ENCODE assay signal across 8 cellular contexts in the genomic region with DNA sequence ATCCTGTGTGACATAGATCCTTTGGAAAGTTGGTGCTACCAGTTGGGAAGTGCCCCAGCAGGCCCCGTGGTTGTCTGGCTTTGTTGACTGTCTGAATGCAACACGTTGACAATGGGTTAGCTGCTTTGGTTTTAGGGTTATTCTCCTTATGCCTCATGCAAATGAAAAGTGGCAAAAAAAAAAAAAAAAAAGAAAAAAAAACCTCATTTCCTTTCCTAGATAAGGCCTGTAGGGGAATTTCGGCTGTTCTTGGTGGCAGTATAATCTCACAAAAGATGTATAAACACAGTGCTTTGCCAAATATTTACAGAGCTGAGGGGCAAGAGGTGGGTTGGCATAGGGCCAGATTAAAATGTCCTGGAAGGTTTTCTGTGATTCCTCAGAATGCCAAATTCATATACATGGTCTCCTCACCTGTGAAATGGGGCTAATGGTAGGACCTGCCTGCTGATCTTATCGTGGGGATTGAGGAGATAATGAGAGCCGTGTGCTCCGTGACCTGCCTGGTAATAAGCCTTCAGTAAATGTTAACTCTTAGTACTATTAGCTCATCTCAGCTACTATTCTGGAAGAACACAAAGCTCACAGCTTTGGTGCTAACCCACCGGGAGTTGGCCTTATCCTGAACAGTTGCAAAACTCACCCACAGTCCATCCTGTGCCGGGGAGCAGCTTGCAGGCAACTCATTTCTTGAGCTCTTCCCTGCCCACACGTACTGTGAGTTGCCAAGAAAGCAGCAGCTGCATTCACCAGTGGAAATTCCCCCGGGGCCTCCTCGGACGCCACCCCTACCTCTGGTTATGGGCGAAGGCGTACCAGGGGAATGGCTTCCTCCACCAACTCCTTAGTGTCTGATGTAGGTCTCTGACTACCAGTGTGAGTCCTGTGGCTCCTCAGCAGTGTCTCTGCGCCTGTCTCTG.
DNase-seq lines count a peak whose midpoint lies in the region; ATAC-seq and TF ChIP-seq lines count a peak whose summit lies in the region.

No MANE protein-coding gene starts in this region.

- intact Hi-C loops in Right ventricle myocardium superior (cut with DNase I) (no loop called here), cardiac septum (cut with DNase I) (no loop called here), left colon (cut with DNase I, micrococcal nuclease) (no loop called here), transverse colon (cut with DNase I; ENCODE audit: low total_unique reads) (no loop called here)

- TF ChIP-seq CTCF in transverse colon (IDR thresholded peaks at IDR 0.05) = peak in 1 of 5 experiments; percentile 8

- H3K27me3 ChIP-seq in transverse colon = no peaks in the 10 kb centered on the region

- H3K9me3 ChIP-seq in transverse colon = no peaks in the 10 kb centered on the region

- no peak for TF ChIP-seq EP300 in transverse colon (IDR thresholded peaks at IDR 0.05; ENCODE audit: low read depth)

- H3K4me1 ChIP-seq in transverse colon = peaks cover 0 to 21% (median 7%) of the 10 kb centered on the region in 4 donors

- H3K36me3 ChIP-seq in transverse colon = no peaks in the 10 kb centered on the region

- in situ Hi-C loops in transverse colon (cut with MboI; ENCODE audit: low pct_ligation_motif_present in 1 of 4, low pct_unique_long_range_greater_than_20kb in 1 of 4, low sequenced_read_pairs in 3 of 4) = no loop called here

- no peak for TF ChIP-seq POLR2A in transverse colon (IDR thresholded peaks at IDR 0.05)

- DNase-seq in Right ventricle myocardium superior (peak; percentile 53), cardiac septum (ENCODE audit: low spot score) (no peak), left colon (no peak), transverse colon (peak; percentile 13), Ammon's horn (ENCODE audit: low spot score) (no peak), GDM1 (lab: John Stamatoyannopoulos, UW) (no peak)

- no peak overlapping the region for H3K4me3 ChIP-seq in transverse colon

- ATAC-seq in Right ventricle myocardium superior (ENCODE audit: poor library complexity) (peak; percentile 59), HG03097 (IDR thresholded peaks at IDR 0.05; ENCODE audit: low FRiP score, unreplicated experiment) (peak; percentile 58), left colon (peak; percentile 49)
- ATAC-seq in activated CD4-positive, CD25-positive, alpha-beta regulatory T cell treated with anti-CD3 and anti-CD28 coated beads, Interleukin-2, amount 50 U/mL, for 24 hours = peak; percentile 77 to 80

- no peak overlapping the region for H3K27ac ChIP-seq in transverse colon

- WGBS in transverse colon (ENCODE audit: low coverage in 1 of 2), 2 donors = 43 to 47% methylated on average over 4 to 15 of the region's 15 CpGs

Comparison
In these comparisons a context has a peak if more than half of its experiments do, and no peak if none do; other contexts are left out.
1. DNase-seq: peak in Right ventricle myocardium superior (single experiment) and transverse colon (single experiment); none in cardiac septum (single experiment), left colon (0 of 2), Ammon's horn (single experiment) and GDM1 (single experiment).
2. Peak in every context shown above with its lines, with median percentiles within 50 percentile points of each other: ATAC-seq.